8 cellular contexts compared by ENCODE assay signal in the genomic region with DNA sequence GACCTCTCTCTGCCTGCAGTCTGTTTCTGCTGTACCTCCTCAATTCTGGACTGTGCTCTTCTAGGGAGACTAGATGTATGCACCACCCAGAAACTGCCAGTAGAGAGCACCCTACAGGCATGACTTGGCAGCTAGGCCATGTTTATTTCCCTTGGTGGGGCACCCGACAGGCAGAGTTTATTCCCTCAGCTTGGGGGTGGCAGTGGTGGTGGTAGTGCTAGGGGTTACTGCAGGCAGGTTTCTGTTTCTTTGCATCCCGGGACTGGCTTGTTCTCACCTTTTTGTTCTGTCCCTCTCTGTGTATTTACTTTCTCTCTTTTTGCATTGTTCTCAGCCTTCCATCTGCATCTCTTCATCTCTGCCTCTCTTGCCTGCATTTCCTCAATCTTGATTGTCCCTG. TPM values are rescaled to one million over a fixed set of nuclear protein-coding genes. Genes with fewer than 3 reads are reported as not detected.
DNase-seq lines count a peak whose midpoint lies in the region; ATAC-seq, FAIRE-seq and TF ChIP-seq lines count a peak whose summit lies in the region.

No MANE protein-coding gene starts in this region.

- ATAC-seq in HG03460 (IDR thresholded peaks at IDR 0.05; ENCODE audit: unreplicated experiment) (peak; percentile 68), HG02938 (IDR thresholded peaks at IDR 0.05; ENCODE audit: unreplicated experiment) (no peak)

- H3K4me1 Mint-ChIP-seq in neural crest cell: peaks cover 37% of the 10 kb centered on the region

- peak; percentile 42 for DNase-seq in GF-D8 (lab: John Stamatoyannopoulos, UW)
- peak; percentile 77 for DNase-seq in RPMI8226
- peak; percentile 78 for DNase-seq in activated effector memory CD4-positive, alpha-beta T cell treated with anti-CD3 and anti-CD28 coated beads, Interleukin-2, amount 50 U/mL, for 16 hours
- DNase-seq in fibroblast of villous mesenchyme (ENCODE audit: low read depth): peak; percentile 67
- DNase-seq in neural crest cell (ENCODE audit: low read depth, low spot score): peak; percentile 39
- DNase-seq in urothelium cell line (ENCODE audit: low spot score): peak; percentile 66

- H3K4me3 Mint-ChIP-seq in neural crest cell: peak overlapping the region; percentile 3

- TF ChIP-seq CTCF in fibroblast of villous mesenchyme (IDR thresholded peaks at IDR 0.05; ENCODE audit: insufficient read depth, low read depth, low read length) (peak; percentile 80), neural crest cell (conservative IDR thresholded peaks at IDR 0.05) (peak; percentile 64)

- no peak overlapping the region for H3K4me3 ChIP-seq in fibroblast of villous mesenchyme (ENCODE audit: low read depth, low read length)

- H3K9me3 Mint-ChIP-seq in neural crest cell: no peaks in the 10 kb centered on the region

- no peaks in the 10 kb centered on the region for H3K27me3 Mint-ChIP-seq in neural crest cell (ENCODE audit: low read depth)

- H3K27ac Mint-ChIP-seq in neural crest cell (ENCODE audit: unreplicated experiment): peak overlapping the region; percentile 40

- H3K36me3 Mint-ChIP-seq in neural crest cell (ENCODE audit: low read depth): no peaks in the 10 kb centered on the region

- FAIRE-seq in urothelium cell line (lab: Jason Lieb, UNC): peak; percentile 17

RNA-seq across cellular contexts. Expression of a gene that starts 13.6 kb away (rescaled TPM):
- 8.2 and 11.3 TPM in 2 replicates for total RNA-seq in fibroblast of villous mesenchyme
- 24.4 and 27.0 TPM in 2 replicates for total RNA-seq in neural crest cell

RNA-seq across cellular contexts. Expression of a gene that starts 31.5 kb away (rescaled TPM):
- total RNA-seq in fibroblast of villous mesenchyme (under 0.01 TPM in 2 replicates), neural crest cell (0.28 TPM in 1 of 2 replicates, not detected in the other)
